18 cellular contexts compared by ENCODE assay signal in the genomic region with DNA sequence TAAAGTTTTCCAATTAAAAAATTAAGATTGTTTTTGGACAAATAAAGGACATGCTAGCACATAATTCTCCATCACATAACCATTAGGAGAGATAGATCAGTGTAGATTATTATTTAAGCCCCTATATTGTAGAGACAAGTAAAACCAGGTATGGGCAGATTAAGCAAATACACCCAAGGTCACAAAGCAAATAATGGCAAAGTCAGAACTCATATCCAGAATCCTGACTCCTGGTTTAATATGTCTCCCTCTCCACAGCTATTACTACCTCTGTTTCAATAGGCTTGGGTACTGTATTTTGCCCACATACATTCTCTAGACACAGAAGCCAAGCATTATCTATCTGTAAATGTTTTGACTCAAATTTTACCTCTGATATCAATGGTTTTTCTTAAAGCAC.
"Had no signal": no experiment of that assay in that cellular context is flagged by ENCODE, and none has a peak within 500 bp of the region (broad histone marks: within the 10 kb centered on the region; RNA-seq: fewer than 3 reads in every experiment).

No MANE protein-coding gene starts in this region.

- H3K27me3 ChIP-seq: foreskin keratinocyte, heart left ventricle, ovary, right atrium auricular region had no signal

- H3K4me1 Mint-ChIP-seq: naive thymus-derived CD4-positive, alpha-beta T cell had no signal

- DNase-seq: effector CD4-positive, alpha-beta T cell; endodermal cell; erythroblast; heart left ventricle; hippocampal formation; left colon; left ventricle myocardium superior; naive thymus-derived CD4-positive, alpha-beta T cell; nucleus accumbens; ovary; small intestine; stimulated activated CD4-positive, alpha-beta T cell treated with anti-CD3 and anti-CD28 coated beads, Interleukin-12 subunit alpha, Interleukin-12 subunit beta, amount 100 ng/mL, for 4 hours; stimulated activated naive CD4-positive, alpha-beta T cell had no signal

- H3K36me3 Mint-ChIP-seq: naive thymus-derived CD4-positive, alpha-beta T cell; type B pancreatic cell had no signal

- H3K4me1 ChIP-seq: foreskin keratinocyte had no signal

- H3K36me3 ChIP-seq: heart left ventricle, ovary, right atrium auricular region had no signal

- H3K4me3 ChIP-seq: coronary artery, heart left ventricle, lung, ovary, right atrium auricular region had no signal

- H3K9me3 Mint-ChIP-seq: endodermal cell had no signal

- H3K27ac ChIP-seq: coronary artery, foreskin keratinocyte, heart left ventricle, ovary, right atrium auricular region had no signal

- H3K27ac Mint-ChIP-seq: endodermal cell; naive thymus-derived CD4-positive, alpha-beta T cell; type B pancreatic cell had no signal

- H3K4me3 Mint-ChIP-seq: endodermal cell; naive thymus-derived CD4-positive, alpha-beta T cell; type B pancreatic cell had no signal

- ATAC-seq: foreskin keratinocyte; heart left ventricle; left colon; left ventricle myocardium superior; naive thymus-derived CD4-positive, alpha-beta T cell had no signal

- H3K27me3 Mint-ChIP-seq: type B pancreatic cell had no signal

- H3K9me3 ChIP-seq: heart left ventricle, ovary, right atrium auricular region had no signal
